33 cellular contexts compared by ENCODE assay signal in genomic region chr10:71136036-71136690, GRCh38.
A peak's percentile ranks its signal among the peaks of the same experiment; 100 is the strongest.
DNase-seq lines count a peak whose midpoint lies in the region; ATAC-seq and TF ChIP-seq lines count a peak whose summit lies in the region.
"Had no signal": no experiment of that assay in that cellular context is flagged by ENCODE, and none has a peak within 500 bp of the region (broad histone marks: within the 10 kb centered on the region; RNA-seq: fewer than 3 reads in every experiment).

No MANE protein-coding gene starts in this region.

- no peaks in the 10 kb centered on the region for H3K9me3 ChIP-seq in aorta (ENCODE audit: control insufficient read depth, low read length)
- H3K9me3 ChIP-seq: esophagus squamous epithelium, gastrocnemius medialis, neutrophil, thoracic aorta had no signal

- H3K4me3 Mint-ChIP-seq in brain (no peak overlapping the region), type B pancreatic cell (peak overlapping the region; percentile 28)
- H3K4me3 Mint-ChIP-seq: activated CD4-positive, alpha-beta T cell treated with anti-CD3 and anti-CD28 coated beads, Interleukin-2, amount 10 ng/mL, durations not matched to agents 24 days and 14 days; activated T-cell treated with anti-CD3 and anti-CD28 coated beads, Interleukin-2, amount 50 U/mL, for 72 hours; central memory CD8-positive, alpha-beta T cell; dendritic cell treated with granulocyte-macrophage colony-stimulating factor and Interleukin-4, amounts not matched to agents 40 ng/mL and 50 ng/mL, for 4 days; HFFc6; memory B cell; stimulated activated naive CD8-positive, alpha-beta T cell treated with anti-CD3 and anti-CD28 coated beads, Interleukin-15, amount 100 ng/mL, for 72 hours had no signal

- no peak for ATAC-seq in aorta (ENCODE audit: low FRiP score)
- no peak for ATAC-seq in GM18907 (IDR thresholded peaks at IDR 0.05; ENCODE audit: unreplicated experiment)
- ATAC-seq: activated T-cell treated with anti-CD3 and anti-CD28 coated beads, Interleukin-2, amount 50 U/mL, for 72 hours; gastrocnemius medialis; left lobe of liver; Panc1; sciatic nerve; stimulated activated naive CD8-positive, alpha-beta T cell treated with anti-CD3 and anti-CD28 coated beads, Interleukin-15, amount 100 ng/mL, for 72 hours had no signal

- H3K4me1 Mint-ChIP-seq in brain (peaks cover 64% of the 10 kb centered on the region), type B pancreatic cell (ENCODE audit: unreplicated experiment) (peaks cover 16% of the 10 kb centered on the region)
- H3K4me1 Mint-ChIP-seq: activated CD4-positive, alpha-beta T cell treated with anti-CD3 and anti-CD28 coated beads, Interleukin-2, amount 10 ng/mL, durations not matched to agents 24 days and 14 days; central memory CD8-positive, alpha-beta T cell; memory B cell; stimulated activated naive CD8-positive, alpha-beta T cell treated with anti-CD3 and anti-CD28 coated beads, Interleukin-15, amount 100 ng/mL, for 72 hours had no signal

- 91 to 93% methylated on average over 7 of the region's 7 CpGs for WGBS in aorta, 2 donors

- TF ChIP-seq CTCF in brain (conservative IDR thresholded peaks at IDR 0.05) (no peak), type B pancreatic cell (conservative IDR thresholded peaks at IDR 0.05) (no peak)

- H3K27ac Mint-ChIP-seq in brain, result peak overlapping the region in 4 of 5 experiments; percentile 3 to 92 (median 51)
- no peak overlapping the region for H3K27ac Mint-ChIP-seq in type B pancreatic cell
- H3K27ac Mint-ChIP-seq: activated CD4-positive, alpha-beta T cell treated with anti-CD3 and anti-CD28 coated beads, Interleukin-2, amount 10 ng/mL, durations not matched to agents 24 days and 14 days; activated T-cell treated with anti-CD3 and anti-CD28 coated beads, Interleukin-2, amount 50 U/mL, for 72 hours; dendritic cell treated with granulocyte-macrophage colony-stimulating factor and Interleukin-4, amounts not matched to agents 40 ng/mL and 50 ng/mL, for 4 days; HFFc6; memory B cell; stimulated activated naive CD8-positive, alpha-beta T cell treated with anti-CD3 and anti-CD28 coated beads, Interleukin-15, amount 100 ng/mL, for 72 hours had no signal

- intact Hi-C loops in aorta (cut with DNase I), result no loop called here

- peak; percentile 42 for DNase-seq in activated CD8-positive, alpha-beta memory T cell treated with anti-CD3 and anti-CD28 coated beads for 24 hours
- DNase-seq in activated CD8-positive, alpha-beta memory T cell treated with anti-CD3 and anti-CD28 coated beads, Interleukin-2, amount 50 U/mL, for 48 hours, result no peak
- DNase-seq in islet precursor cell (peak; percentile 43), type B pancreatic cell (ENCODE audit: extremely low spot score, unreplicated experiment) (no peak), NCI-H82 treated with DMSO at 0.1 percent for 48 hours (lab: John Stamatoyannopoulos, UW; ENCODE audit: unreplicated experiment) (no peak), aorta (no peak)
- DNase-seq: activated CD4-positive, alpha-beta T cell treated with anti-CD3 and anti-CD28 coated beads, Interleukin-2, amount 10 ng/mL, durations not matched to agents 24 days and 14 days; activated naive CD4-positive, alpha-beta T cell; activated T-cell treated with anti-CD3 and anti-CD28 coated beads, Interleukin-2, amount 50 U/mL, for 72 hours; Calu3; DMS79 treated with DMSO at 0.1 percent for 48 hours; esophagus squamous epithelium; gastrocnemius medialis; GF-D8; HFFc6; KBM-7; NCI-H1105 treated with DMSO at 0.1 percent for 48 hours; NCI-H2029; NCI-H526 treated with DMSO at 0.1 percent for 48 hours; SHP77; stimulated activated CD4-positive, alpha-beta T cell treated with anti-CD3 and anti-CD28 coated beads, Interleukin-2, amount 100 ng/mL, for 48 hours; stimulated activated naive CD8-positive, alpha-beta T cell treated with anti-CD3 and anti-CD28 coated beads, Interleukin-15, amount 100 ng/mL, for 72 hours had no signal

- H3K27ac ChIP-seq in aorta (ENCODE audit: low read depth in 1 of 2, low read length in 2 of 2), result no peak overlapping the region
- H3K27ac ChIP-seq: esophagus squamous epithelium, gastrocnemius medialis, hepatocyte, neutrophil, thoracic aorta had no signal

- H3K4me3 ChIP-seq in aorta (ENCODE audit: low read length in 2 of 2), result no peak overlapping the region
- H3K4me3 ChIP-seq: esophagus squamous epithelium, gastrocnemius medialis, hepatocyte, thoracic aorta had no signal

- H3K9me3 Mint-ChIP-seq in brain (no peaks in the 10 kb centered on the region), type B pancreatic cell (no peaks in the 10 kb centered on the region)
- H3K9me3 Mint-ChIP-seq: activated CD4-positive, alpha-beta T cell treated with anti-CD3 and anti-CD28 coated beads, Interleukin-2, amount 10 ng/mL, durations not matched to agents 24 days and 14 days; activated T-cell treated with anti-CD3 and anti-CD28 coated beads, Interleukin-2, amount 50 U/mL, for 72 hours; central memory CD8-positive, alpha-beta T cell; dendritic cell treated with granulocyte-macrophage colony-stimulating factor and Interleukin-4, amounts not matched to agents 40 ng/mL and 50 ng/mL, for 4 days; HFFc6; memory B cell; stimulated activated naive CD8-positive, alpha-beta T cell treated with anti-CD3 and anti-CD28 coated beads, Interleukin-15, amount 100 ng/mL, for 72 hours had no signal

- H3K27me3 ChIP-seq in aorta (ENCODE audit: control insufficient read depth in 1 of 2, insufficient read depth in 2 of 2, low read length in 1 of 2), result no peaks in the 10 kb centered on the region

- H3K27me3 Mint-ChIP-seq in brain (peaks cover 12% of the 10 kb centered on the region), type B pancreatic cell (peaks cover 23% of the 10 kb centered on the region)
- H3K27me3 Mint-ChIP-seq: activated CD4-positive, alpha-beta T cell treated with anti-CD3 and anti-CD28 coated beads, Interleukin-2, amount 10 ng/mL, durations not matched to agents 24 days and 14 days had no signal

- H3K36me3 ChIP-seq in aorta (ENCODE audit: control insufficient read depth in 1 of 2, insufficient read depth in 2 of 2, low read length in 1 of 2), result no peaks in the 10 kb centered on the region
- H3K36me3 ChIP-seq: esophagus squamous epithelium, gastrocnemius medialis, neutrophil, thoracic aorta had no signal

- H3K36me3 Mint-ChIP-seq in brain (no peaks in the 10 kb centered on the region), type B pancreatic cell (no peaks in the 10 kb centered on the region)
- H3K36me3 Mint-ChIP-seq: memory B cell had no signal

- H3K4me1 ChIP-seq in aorta (ENCODE audit: control insufficient read depth in 1 of 2, insufficient read depth in 2 of 2, low read length in 2 of 2), result no peaks in the 10 kb centered on the region
- H3K4me1 ChIP-seq: esophagus squamous epithelium, gastrocnemius medialis had no signal

Comparison
In these comparisons a context has a peak if more than half of its experiments do, and no peak if none do; other contexts are left out.
1. DNase-seq: peak in activated CD8-positive, alpha-beta memory T cell treated with anti-CD3 and anti-CD28 coated beads for 24 hours (single experiment) and islet precursor cell (single experiment); none in activated CD8-positive, alpha-beta memory T cell treated with anti-CD3 and anti-CD28 coated beads, Interleukin-2, amount 50 U/mL, for 48 hours (single experiment), type B pancreatic cell (single experiment), NCI-H82 treated with DMSO at 0.1 percent for 48 hours (single experiment) and aorta (0 of 2).